Comparison of ENCODE assay signal across 12 cellular contexts in the genomic region with DNA sequence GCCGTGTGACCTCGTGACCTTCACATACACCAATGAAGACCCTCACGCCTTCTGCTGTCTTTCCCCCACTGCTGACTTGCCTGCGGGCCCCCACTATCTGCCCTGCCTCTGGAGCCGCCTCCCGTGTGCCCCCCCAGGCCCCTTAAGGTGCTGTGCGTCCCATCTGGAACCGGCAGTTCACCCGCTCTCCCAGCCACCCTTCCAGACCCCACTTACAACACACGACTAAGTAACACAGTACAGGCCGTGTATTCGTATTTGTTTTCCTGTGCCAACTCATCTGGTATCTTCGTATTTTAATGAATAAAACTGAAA. TPM values are rescaled to one million over a fixed set of nuclear protein-coding genes. Genes with fewer than 3 reads are reported as not detected.
DNase-seq lines count a peak whose midpoint lies in the region; ATAC-seq and TF ChIP-seq lines count a peak whose summit lies in the region.
"Had no signal": no experiment of that assay in that cellular context is flagged by ENCODE, and none has a peak within 500 bp of the region (broad histone marks: within the 10 kb centered on the region; RNA-seq: fewer than 3 reads in every experiment).

No MANE protein-coding gene starts in this region.

- H3K9me2 ChIP-seq in OCI-LY7 (ENCODE audit: insufficient read depth, low read length) = no peaks in the 10 kb centered on the region

- H3K36me3 Mint-ChIP-seq in activated T-cell treated with anti-CD3 and anti-CD28 coated beads, Interleukin-2, amount 50 U/mL, for 4 hours (ENCODE audit: insufficient read depth) = peaks cover 16% of the 10 kb centered on the region

- H2AFZ ChIP-seq in OCI-LY7 (ENCODE audit: low read length) = no peak overlapping the region

- H3K27ac ChIP-seq in OCI-LY7 (ENCODE audit: low read depth, low read length, poor library complexity, severe bottlenecking) = peak overlapping the region; percentile 100
- H3K27ac ChIP-seq in epithelial cell of prostate = peak overlapping the region; percentile 54
- H3K27ac ChIP-seq in testis = no peak overlapping the region

- peaks cover 67% of the 10 kb centered on the region for H3K4me1 ChIP-seq in OCI-LY7 (ENCODE audit: insufficient read depth, low read length, poor library complexity, severe bottlenecking)
- no peaks in the 10 kb centered on the region for H3K4me1 ChIP-seq in testis

- no peaks in the 10 kb centered on the region for H3K27me3 Mint-ChIP-seq in activated T-cell treated with anti-CD3 and anti-CD28 coated beads, Interleukin-2, amount 50 U/mL, for 4 hours (ENCODE audit: low read depth)

- H4K20me1 ChIP-seq in OCI-LY7 (ENCODE audit: insufficient read depth, low read length) = no peaks in the 10 kb centered on the region

- intact Hi-C loops in OCI-LY7 (cut with micrococcal nuclease; ENCODE audit: unreplicated experiment) (loop anchor here (1.0 to 10.0 kb wide), 6 partner anchors 21 to 478 kb away; a partner anchor contains a TSS), testis (cut with DNase I; ENCODE audit: low total_unique reads) (no loop called here)

- H3K4me2 ChIP-seq in OCI-LY7 (ENCODE audit: low read length) = peak overlapping the region; percentile 97

- H3K9me3 ChIP-seq in OCI-LY7 (ENCODE audit: low read length) (peaks cover 4% of the 10 kb centered on the region), testis (no peaks in the 10 kb centered on the region)
- H3K9me3 ChIP-seq: HAP-1 had no signal

- BruUV-seq in OCI-LY7 (replicated peaks; lab: Mats Ljungman, UMichigan) = no TSS peak

- peak overlapping the region; percentile 66 for H3K4me3 ChIP-seq in OCI-LY7 (ENCODE audit: low read depth, low read length, poor library complexity, severe bottlenecking)
- no peak overlapping the region for H3K4me3 ChIP-seq in testis
- H3K4me3 ChIP-seq: HAP-1 had no signal

- WGBS in testis, 2 donors = 69% methylated on average over 10 to 13 of the region's 13 CpGs

- no peak for DNase-seq in activated T-cell treated with anti-CD3 and anti-CD28 coated beads, Interleukin-2, amount 50 U/mL, for 4 hours
- no peak for DNase-seq in activated T-cell treated with anti-CD3 and anti-CD28 coated beads, Interleukin-2, amount 50 U/mL, for 48 hours
- no peak for DNase-seq in OCI-LY7 (ENCODE audit: low spot score)
- DNase-seq in epithelial cell of prostate (ENCODE audit: low read depth, low spot score) = no peak
- DNase-seq in testis = peak; percentile 8
- DNase-seq in A172 (ENCODE audit: low spot score) = no peak
- DNase-seq in NCI-H2171 (lab: John Stamatoyannopoulos, UW) = no peak

- H3K4me3 Mint-ChIP-seq in activated T-cell treated with anti-CD3 and anti-CD28 coated beads, Interleukin-2, amount 50 U/mL, for 4 hours = peak overlapping the region; percentile 61

- CTCF ChIA-PET in OCI-LY7 (lab: Charles Lee; ENCODE audit: unreplicated experiment) = no interaction called here

- H3K4me1 Mint-ChIP-seq in activated T-cell treated with anti-CD3 and anti-CD28 coated beads, Interleukin-2, amount 50 U/mL, for 4 hours (ENCODE audit: low read depth) = peaks cover 58% of the 10 kb centered on the region

- peaks cover 8% of the 10 kb centered on the region; the same call in 1 of the 2 replicates for H3K79me2 ChIP-seq in OCI-LY7 (ENCODE audit: insufficient read depth, low read depth, low read length)

- no peaks in the 10 kb centered on the region for H3K27me3 ChIP-seq in testis

- peak; percentile 4 to 6 for ATAC-seq in activated T-cell treated with anti-CD3 and anti-CD28 coated beads, Interleukin-2, amount 50 U/mL, for 4 hours
- no peak for ATAC-seq in GM21786 (IDR thresholded peaks at IDR 0.05; ENCODE audit: unreplicated experiment)

- POLR2A ChIA-PET in OCI-LY7 (lab: Charles Lee) = interaction anchor here (1.2 to 8.1 kb wide), 5 partner anchors 10 to 27 kb away, joined by 5 to 78 read pairs (median 10); a partner anchor contains a TSS

- H3K9me3 Mint-ChIP-seq in activated T-cell treated with anti-CD3 and anti-CD28 coated beads, Interleukin-2, amount 50 U/mL, for 4 hours = no peaks in the 10 kb centered on the region

- H3K36me3 ChIP-seq in OCI-LY7 (ENCODE audit: insufficient read depth, low read length) = peaks cover 52% of the 10 kb centered on the region
- no peaks in the 10 kb centered on the region for H3K36me3 ChIP-seq in testis (ENCODE audit: low read depth, missing control alignments)

- TF ChIP-seq POLR2A in testis (IDR thresholded peaks at IDR 0.05) = no peak

- TF ChIP-seq CTCF in OCI-LY7 (conservative IDR thresholded peaks at IDR 0.05; ENCODE audit: low read length) (no peak), testis (IDR thresholded peaks at IDR 0.05) (no peak)

RNA-seq across cellular contexts. Expression of a gene that starts 21.7 kb away (rescaled TPM):
- total RNA-seq in activated T-cell treated with anti-CD3 and anti-CD28 coated beads, Interleukin-2, amount 50 U/mL, for 4 hours = 10 to 100 TPM in 2 of 3 donors, 1 to 10 TPM in 1; 9.5 to 16.7 (median 10.5) TPM
- total RNA-seq in OCI-LY7 (2014; rRNA removed; shearing (Covaris generic)) = 120 and 156 TPM in 2 replicates
- total RNA-seq in OCI-LY7 (2022) = 173 and 198 TPM in 2 replicates
- 1 to 10 TPM; 4.4 to 5.5 TPM for total RNA-seq in testis
- 2.1 TPM for polyA plus RNA-seq in testis (ENCODE audit: insufficient read depth, low read depth, low replicate concordance)
- 0.95 and 5.2 TPM in 2 replicates for total RNA-seq in A172 (2014; rRNA removed; shearing (Covaris generic))
- total RNA-seq: kidney epithelial cell, renal cortical epithelial cell had no signal
- polyA plus RNA-seq: CD14-positive monocyte had no signal

RNA-seq across cellular contexts. Expression of a gene that starts 28.4 kb away (rescaled TPM):
- 100 to 1,000 TPM; 143 to 150 (median 145) TPM for total RNA-seq in activated T-cell treated with anti-CD3 and anti-CD28 coated beads, Interleukin-2, amount 50 U/mL, for 4 hours
- total RNA-seq in OCI-LY7 (2014; rRNA removed; shearing (Covaris generic)) = 356 and 395 TPM in 2 replicates
- total RNA-seq in OCI-LY7 (2022) (395 and 396 TPM in 2 replicates), testis (100 to 1,000 TPM; 150 to 170 TPM)
- 148 TPM for polyA plus RNA-seq in testis (ENCODE audit: insufficient read depth, low read depth, low replicate concordance)
- 271 and 287 TPM in 2 replicates for total RNA-seq in A172 (2014; rRNA removed; shearing (Covaris generic))

Comparison
In these comparisons a context has a peak if more than half of its experiments do, and no peak if none do; other contexts are left out.
1. H3K27ac ChIP-seq: peak in OCI-LY7 (single experiment) and epithelial cell of prostate (single experiment); none in testis (0 of 2).
2. RNA of a gene that starts 21.7 kb away (total RNA-seq): 120 to 198 TPM in OCI-LY7; 9.5 to 16.7 TPM in activated T-cell treated with anti-CD3 and anti-CD28 coated beads, Interleukin-2, amount 50 U/mL, for 4 hours, 4.4 to 5.5 TPM in testis and 0.95 to 5.2 TPM in A172; every median in the first group is over 4 times any median in the second.